ENCODE assay signal across 2 cellular contexts in the genomic region with DNA sequence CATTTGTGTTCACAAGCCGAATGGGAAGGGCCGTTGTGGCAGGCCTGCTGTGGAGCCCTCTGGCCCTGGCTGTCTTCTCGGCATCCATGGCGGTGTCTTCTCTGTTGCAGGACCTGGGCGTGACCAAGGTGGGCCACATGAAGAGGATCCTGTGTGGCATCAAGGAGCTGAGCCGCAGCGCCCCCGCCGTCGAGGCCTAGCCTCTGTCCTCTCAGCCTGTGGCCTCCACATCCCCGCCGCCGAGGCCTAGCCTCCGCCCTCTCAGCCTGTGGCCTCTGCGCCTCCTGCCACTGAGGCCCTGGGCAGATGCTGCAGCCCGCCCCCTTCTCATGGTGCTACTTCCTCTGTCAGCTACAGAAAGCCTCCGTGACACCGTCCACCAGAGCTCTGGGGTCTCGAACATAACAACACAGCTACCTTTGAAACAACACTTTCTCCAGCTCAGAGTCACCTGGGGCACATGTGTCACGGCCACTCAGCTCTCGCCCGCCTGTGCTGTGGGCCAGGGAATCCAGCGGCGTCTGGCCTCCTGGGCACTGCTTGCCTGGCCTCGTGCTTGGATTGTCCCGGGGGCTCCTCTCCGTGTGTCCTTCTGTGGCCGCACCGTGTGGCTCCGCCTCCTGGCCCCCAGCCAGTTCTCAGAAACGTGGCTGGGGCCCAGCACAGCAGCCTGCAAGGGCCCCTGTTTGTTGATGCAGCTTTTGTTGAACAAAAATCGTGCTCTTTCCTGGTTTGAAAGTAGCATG.
TF ChIP-seq lines count a peak whose summit lies in the region.

No MANE protein-coding gene starts in this region.

TF ChIP-seq in liver, 16 proteins besides CTCF, POLR2A, EP300 and RAD21 (continued from another document):
- TF ChIP-seq FOXA2 (IDR thresholded peaks at IDR 0.05) (no peak), REST (IDR thresholded peaks at IDR 0.05) (no peak), HNF4A (conservative IDR thresholded peaks at IDR 0.05) (no peak), NR2F2 (IDR thresholded peaks at IDR 0.05) (no peak), YY1 (IDR thresholded peaks at IDR 0.05) (no peak), JUND (IDR thresholded peaks at IDR 0.05) (no peak), RXRA (IDR thresholded peaks at IDR 0.05) (no peak), FOXA1 (IDR thresholded peaks at IDR 0.05) (no peak), GABPA (IDR thresholded peaks at IDR 0.05 in 1 of 2, conservative IDR thresholded peaks at IDR 0.05 in 1 of 2) (no peak), EGR1 (IDR thresholded peaks at IDR 0.05; ENCODE audit: low read depth in 2 of 2) (no peak)
- TF ChIP-seq, protein P1, sequence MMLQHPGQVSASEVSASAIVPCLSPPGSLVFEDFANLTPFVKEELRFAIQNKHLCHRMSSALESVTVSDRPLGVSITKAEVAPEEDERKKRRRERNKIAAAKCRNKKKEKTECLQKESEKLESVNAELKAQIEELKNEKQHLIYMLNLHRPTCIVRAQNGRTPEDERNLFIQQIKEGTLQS (IDR thresholded peaks at IDR 0.05) = no peak

TF ChIP-seq in GM23338, 12 proteins besides CTCF, POLR2A, EP300 and RAD21 (continued from another document):
- TF ChIP-seq, protein P2, sequence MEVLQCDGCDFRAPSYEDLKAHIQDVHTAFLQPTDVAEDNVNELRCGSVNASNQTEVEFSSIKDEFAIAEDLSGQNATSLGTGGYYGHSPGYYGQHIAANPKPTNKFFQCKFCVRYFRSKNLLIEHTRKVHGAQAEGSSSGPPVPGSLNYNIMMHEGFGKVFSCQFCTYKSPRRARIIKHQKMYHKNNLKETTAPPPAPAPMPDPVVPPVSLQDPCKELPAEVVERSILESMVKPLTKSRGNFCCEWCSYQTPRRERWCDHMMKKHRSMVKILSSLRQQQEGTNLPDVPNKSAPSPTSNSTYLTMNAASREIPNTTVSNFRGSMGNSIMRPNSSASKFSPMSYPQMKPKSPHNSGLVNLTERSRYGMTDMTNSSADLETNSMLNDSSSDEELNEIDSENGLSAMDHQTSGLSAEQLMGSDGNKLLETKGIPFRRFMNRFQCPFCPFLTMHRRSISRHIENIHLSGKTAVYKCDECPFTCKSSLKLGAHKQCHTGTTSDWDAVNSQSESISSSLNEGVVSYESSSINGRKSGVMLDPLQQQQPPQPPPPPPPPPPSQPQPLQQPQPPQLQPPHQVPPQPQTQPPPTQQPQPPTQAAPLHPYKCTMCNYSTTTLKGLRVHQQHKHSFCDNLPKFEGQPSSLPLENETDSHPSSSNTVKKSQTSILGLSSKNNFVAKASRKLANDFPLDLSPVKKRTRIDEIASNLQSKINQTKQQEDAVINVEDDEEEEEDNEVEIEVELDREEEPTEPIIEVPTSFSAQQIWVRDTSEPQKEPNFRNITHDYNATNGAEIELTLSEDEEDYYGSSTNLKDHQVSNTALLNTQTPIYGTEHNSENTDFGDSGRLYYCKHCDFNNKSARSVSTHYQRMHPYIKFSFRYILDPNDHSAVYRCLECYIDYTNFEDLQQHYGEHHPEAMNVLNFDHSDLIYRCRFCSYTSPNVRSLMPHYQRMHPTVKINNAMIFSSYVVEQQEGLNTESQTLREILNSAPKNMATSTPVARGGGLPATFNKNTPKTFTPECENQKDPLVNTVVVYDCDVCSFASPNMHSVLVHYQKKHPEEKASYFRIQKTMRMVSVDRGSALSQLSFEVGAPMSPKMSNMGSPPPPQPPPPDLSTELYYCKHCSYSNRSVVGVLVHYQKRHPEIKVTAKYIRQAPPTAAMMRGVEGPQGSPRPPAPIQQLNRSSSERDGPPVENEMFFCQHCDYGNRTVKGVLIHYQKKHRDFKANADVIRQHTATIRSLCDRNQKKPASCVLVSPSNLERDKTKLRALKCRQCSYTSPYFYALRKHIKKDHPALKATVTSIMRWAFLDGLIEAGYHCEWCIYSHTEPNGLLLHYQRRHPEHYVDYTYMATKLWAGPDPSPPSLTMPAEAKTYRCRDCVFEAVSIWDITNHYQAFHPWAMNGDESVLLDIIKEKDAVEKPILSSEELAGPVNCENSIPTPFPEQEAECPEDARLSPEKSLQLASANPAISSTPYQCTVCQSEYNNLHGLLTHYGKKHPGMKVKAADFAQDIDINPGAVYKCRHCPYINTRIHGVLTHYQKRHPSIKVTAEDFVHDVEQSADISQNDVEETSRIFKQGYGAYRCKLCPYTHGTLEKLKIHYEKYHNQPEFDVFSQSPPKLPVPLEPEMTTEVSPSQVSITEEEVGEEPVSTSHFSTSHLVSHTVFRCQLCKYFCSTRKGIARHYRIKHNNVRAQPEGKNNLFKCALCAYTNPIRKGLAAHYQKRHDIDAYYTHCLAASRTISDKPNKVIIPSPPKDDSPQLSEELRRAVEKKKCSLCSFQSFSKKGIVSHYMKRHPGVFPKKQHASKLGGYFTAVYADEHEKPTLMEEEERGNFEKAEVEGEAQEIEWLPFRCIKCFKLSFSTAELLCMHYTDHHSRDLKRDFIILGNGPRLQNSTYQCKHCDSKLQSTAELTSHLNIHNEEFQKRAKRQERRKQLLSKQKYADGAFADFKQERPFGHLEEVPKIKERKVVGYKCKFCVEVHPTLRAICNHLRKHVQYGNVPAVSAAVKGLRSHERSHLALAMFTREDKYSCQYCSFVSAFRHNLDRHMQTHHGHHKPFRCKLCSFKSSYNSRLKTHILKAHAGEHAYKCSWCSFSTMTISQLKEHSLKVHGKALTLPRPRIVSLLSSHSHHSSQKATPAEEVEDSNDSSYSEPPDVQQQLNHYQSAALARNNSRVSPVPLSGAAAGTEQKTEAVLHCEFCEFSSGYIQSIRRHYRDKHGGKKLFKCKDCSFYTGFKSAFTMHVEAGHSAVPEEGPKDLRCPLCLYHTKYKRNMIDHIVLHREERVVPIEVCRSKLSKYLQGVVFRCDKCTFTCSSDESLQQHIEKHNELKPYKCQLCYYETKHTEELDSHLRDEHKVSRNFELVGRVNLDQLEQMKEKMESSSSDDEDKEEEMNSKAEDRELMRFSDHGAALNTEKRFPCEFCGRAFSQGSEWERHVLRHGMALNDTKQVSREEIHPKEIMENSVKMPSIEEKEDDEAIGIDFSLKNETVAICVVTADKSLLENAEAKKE (CRISPR knock-in tag; IDR thresholded peaks at IDR 0.05) = no peak
- no peak for TF ChIP-seq STAT1 (IDR thresholded peaks at IDR 0.05; ENCODE audit: unreplicated experiment)
- no peak for TF ChIP-seq EZH2 (IDR thresholded peaks at IDR 0.05; ENCODE audit: low read depth, unreplicated experiment)
- no peak for TF ChIP-seq NANOG (IDR thresholded peaks at IDR 0.05; ENCODE audit: borderline replicate concordance)
- no peak for TF ChIP-seq POLR2AphosphoS5 (IDR thresholded peaks at IDR 0.05; ENCODE audit: low read depth)
- no peak for TF ChIP-seq REST (IDR thresholded peaks at IDR 0.05; ENCODE audit: unreplicated experiment)
- no peak for TF ChIP-seq EZH2phosphoT487 (IDR thresholded peaks at IDR 0.05; ENCODE audit: unreplicated experiment)
- no peak for TF ChIP-seq ZNF114 (CRISPR knock-in tag; IDR thresholded peaks at IDR 0.05)
- TF ChIP-seq JUNB (IDR thresholded peaks at IDR 0.05; ENCODE audit: unreplicated experiment) = no peak
- no peak for TF ChIP-seq ETS1 (IDR thresholded peaks at IDR 0.05)
